In genomic region chrX:74423289-74423985, GRCh38 we compare ENCODE assay signal across 10 cellular contexts. TPM values are rescaled to one million over a fixed set of nuclear protein-coding genes. Genes with fewer than 3 reads are reported as not detected.
DNase-seq lines count a peak whose midpoint lies in the region; ATAC-seq and TF ChIP-seq lines count a peak whose summit lies in the region.
"Had no signal": no experiment of that assay in that cellular context is flagged by ENCODE, and none has a peak within 500 bp of the region (broad histone marks: within the 10 kb centered on the region; RNA-seq: fewer than 3 reads in every experiment).

No MANE protein-coding gene starts in this region.

- TF ChIP-seq EP300 in neural cell (conservative IDR thresholded peaks at IDR 0.05; ENCODE audit: poor library complexity, severe bottlenecking): no peak

- no peak overlapping the region for H2AFZ ChIP-seq in neural cell (ENCODE audit: low read depth, low read length)

- no peaks in the 10 kb centered on the region for H3K9me3 ChIP-seq in left ventricle myocardium inferior (replicated peaks)
- H3K9me3 ChIP-seq in esophagus squamous epithelium: no peaks in the 10 kb centered on the region
- H3K9me3 ChIP-seq in neural cell (ENCODE audit: low read length): no peaks in the 10 kb centered on the region

- peaks cover 23% of the 10 kb centered on the region for H3K79me2 ChIP-seq in neural cell (replicated peaks; ENCODE audit: insufficient read depth, low read length)

- no peak for ATAC-seq in left ventricle myocardium superior
- no peak for ATAC-seq in HG02852 (IDR thresholded peaks at IDR 0.05; ENCODE audit: unreplicated experiment)

- no peaks in the 10 kb centered on the region for H3K9me2 ChIP-seq in neural cell (ENCODE audit: insufficient read depth, low read length)

- peaks cover 11% of the 10 kb centered on the region for H3K4me1 ChIP-seq in left ventricle myocardium inferior
- H3K4me1 ChIP-seq in esophagus squamous epithelium: peaks cover 0 to 37% (median 0%) of the 10 kb centered on the region in 3 donors
- H3K4me1 ChIP-seq in urinary bladder (ENCODE audit: insufficient read depth): no peaks in the 10 kb centered on the region

- TF ChIP-seq POLR2A in esophagus squamous epithelium (IDR thresholded peaks at IDR 0.05): no peak

- H3K36me3 ChIP-seq in left ventricle myocardium inferior (no peaks in the 10 kb centered on the region), esophagus squamous epithelium (no peaks in the 10 kb centered on the region), neural cell (ENCODE audit: insufficient read depth, low read length) (no peaks in the 10 kb centered on the region), urinary bladder (ENCODE audit: insufficient read depth) (no peaks in the 10 kb centered on the region)

- peak overlapping the region; percentile 79 for H3K9ac ChIP-seq in neural cell (ENCODE audit: low read length)

- H3F3A ChIP-seq in neural cell (ENCODE audit: insufficient read depth, low read length, poor library complexity, severe bottlenecking): no peaks in the 10 kb centered on the region

- no peak for TF ChIP-seq RAD21 in neural cell (conservative IDR thresholded peaks at IDR 0.05)

- H3K27me3 ChIP-seq in left ventricle myocardium inferior (ENCODE audit: low read depth) (no peaks in the 10 kb centered on the region), esophagus squamous epithelium (no peaks in the 10 kb centered on the region), neural cell (ENCODE audit: insufficient read depth, low read depth, low read length) (no peaks in the 10 kb centered on the region)

- intact Hi-C loops in left ventricle myocardium inferior (cut with micrococcal nuclease): no loop called here
- intact Hi-C loops in left ventricle myocardium superior (cut with micrococcal nuclease): loop anchor here (5.0 kb wide), 1 partner anchor 114 kb away; no protein-coding TSS in a partner anchor
- intact Hi-C loops in esophagus squamous epithelium (cut with DNase I): no loop called here

- H4K20me1 ChIP-seq in neural cell (ENCODE audit: insufficient read depth): no peaks in the 10 kb centered on the region

- 74% methylated on average over 4 of the region's 6 CpGs; no CpG with 5 or more reads in 1 of the 2 donors for WGBS in esophagus squamous epithelium, 2 donors
- 65% methylated on average over 6 of the region's 6 CpGs for WGBS in urinary bladder

- no peak for TF ChIP-seq CTCF in left ventricle myocardium inferior (IDR thresholded peaks at IDR 0.05; ENCODE audit: borderline replicate concordance)
- peak in 1 of 6 experiments; percentile 8 for TF ChIP-seq CTCF in esophagus squamous epithelium (IDR thresholded peaks at IDR 0.05)
- no peak for TF ChIP-seq CTCF in neural cell (IDR thresholded peaks at IDR 0.05; ENCODE audit: poor library complexity, severe bottlenecking)

- DNase-seq in left ventricle myocardium inferior (no peak), left ventricle myocardium superior (no peak), esophagus squamous epithelium (lab: John Stamatoyannopoulos, UW) (no peak), KG1 (lab: John Stamatoyannopoulos, UW) (no peak), NOMO-1 treated with DMSO at 0.1 percent for 48 hours (lab: John Stamatoyannopoulos, UW; ENCODE audit: unreplicated experiment) (no peak)
- DNase-seq: NCI-H524 treated with DMSO at 0.1 percent for 48 hours had no signal

- H3K4me2 ChIP-seq in neural cell (ENCODE audit: low read length): no peak overlapping the region

- H3K27ac ChIP-seq in left ventricle myocardium inferior (replicated peaks) (peak overlapping the region; percentile 92), esophagus squamous epithelium (peak overlapping the region in 3 of 4 donors; percentile 83 to 91 (median 85)), neural cell (ENCODE audit: low read length) (peak overlapping the region; percentile 89), urinary bladder (ENCODE audit: low read depth) (peak overlapping the region; percentile 74)

- H3K4me3 ChIP-seq in left ventricle myocardium inferior: peak overlapping the region; percentile 71
- H3K4me3 ChIP-seq in esophagus squamous epithelium: peak overlapping the region in 2 of 4 donors; percentile 54 to 64
- H3K4me3 ChIP-seq in neural cell (ENCODE audit: low read length): peak overlapping the region; percentile 78
- H3K4me3 ChIP-seq in urinary bladder (ENCODE audit: low read depth, low read length): no peak overlapping the region
- H3K4me3 ChIP-seq: K562 had no signal

TF ChIP-seq in neural cell, 6 proteins besides CTCF, POLR2A, EP300 and RAD21:
- TF ChIP-seq REST (IDR thresholded peaks at IDR 0.05; ENCODE audit: borderline replicate concordance) (no peak), SMC3 (conservative IDR thresholded peaks at IDR 0.05; ENCODE audit: poor library complexity) (peak; percentile 8)

RNA-seq across cellular contexts. Expression of gene SLC16A2, which starts 2.1 kb away (rescaled TPM):
- total RNA-seq in left ventricle myocardium inferior: 6.1 TPM
- 6.7 TPM for total RNA-seq in left ventricle myocardium superior
- 1 to 10 TPM in 3 of 4 donors, under 1 TPM in 1; 0.99 to 6.7 (median 2.9) TPM for total RNA-seq in esophagus squamous epithelium
- polyA plus RNA-seq in neural cell: 14.5 and 17.4 TPM in 2 replicates
- polyA minus RNA-seq in neural cell: 31.3 and 32.6 TPM in 2 replicates
- 16.1 TPM for total RNA-seq in urinary bladder
- polyA plus RNA-seq in urinary bladder: 12.2 TPM
- polyA plus RNA-seq: K562 had no signal
